In genomic region chr18:2609604-2610003, GRCh38 we compare ENCODE assay signal across 25 cellular contexts.
"Had no signal": no experiment of that assay in that cellular context is flagged by ENCODE, and none has a peak within 500 bp of the region (broad histone marks: within the 10 kb centered on the region; RNA-seq: fewer than 3 reads in every experiment).

No MANE protein-coding gene starts in this region.

- H3K4me1 ChIP-seq: breast epithelium had no signal

- H3K27me3 ChIP-seq: breast epithelium, ovary, right lobe of liver, tibial nerve had no signal

- H3K9me3 ChIP-seq: breast epithelium, ovary, right lobe of liver, tibial nerve had no signal

- H3K27ac ChIP-seq: breast epithelium, ovary, right lobe of liver, tibial nerve had no signal

- ATAC-seq: esophagus mucosa, left cardiac atrium, right lobe of liver, WTC11 had no signal

- H3K9me3 Mint-ChIP-seq: endodermal cell, nephron, WTC11 had no signal

- FAIRE-seq: keratinocyte had no signal

- H3K4me3 ChIP-seq: breast epithelium, ovary, right lobe of liver, tibial nerve had no signal

- H3K36me3 ChIP-seq: breast epithelium, ovary, right lobe of liver had no signal

- H3K4me3 Mint-ChIP-seq: endodermal cell, nephron, WTC11 had no signal

- H3K4me1 Mint-ChIP-seq: endodermal cell, nephron, WTC11 had no signal

- H3K27ac Mint-ChIP-seq: endodermal cell, nephron, progenitor cell of endocrine pancreas, WTC11 had no signal

- DNase-seq: activated CD4-positive, alpha-beta T cell treated with anti-CD3 and anti-CD28 coated beads for 1 hour; activated CD4-positive, alpha-beta T cell treated with anti-CD3 and anti-CD28 coated beads, Interleukin-2, amount 50 U/mL, for 4 hours; activated CD8-positive, alpha-beta memory T cell treated with anti-CD3 and anti-CD28 coated beads, Interleukin-2, amount 50 U/mL, for 48 hours; activated effector memory CD4-positive, alpha-beta T cell treated with Interleukin-2 at 50 U/mL for 16 hours; activated naive CD4-positive, alpha-beta T cell treated with Interleukin-2 at 50 U/mL for 16 hours; activated T-cell treated with anti-CD3 and anti-CD28 coated beads, Interleukin-2, amount 50 U/mL, for 48 hours; central memory CD4-positive, alpha-beta T cell; endodermal cell; foreskin fibroblast; head of caudate nucleus; hippocampal formation; left cardiac atrium; mammary epithelial cell; ovary; right lobe of liver; stimulated activated CD4-positive, alpha-beta T cell treated with anti-CD3 and anti-CD28 coated beads, Interleukin-2, amount 100 ng/mL, for 48 hours; stimulated activated naive CD4-positive, alpha-beta T cell treated with Interleukin-2 at 50 U/mL for 16 hours; T1000 had no signal

- H3K27me3 Mint-ChIP-seq: progenitor cell of endocrine pancreas had no signal
